In the genomic region with DNA sequence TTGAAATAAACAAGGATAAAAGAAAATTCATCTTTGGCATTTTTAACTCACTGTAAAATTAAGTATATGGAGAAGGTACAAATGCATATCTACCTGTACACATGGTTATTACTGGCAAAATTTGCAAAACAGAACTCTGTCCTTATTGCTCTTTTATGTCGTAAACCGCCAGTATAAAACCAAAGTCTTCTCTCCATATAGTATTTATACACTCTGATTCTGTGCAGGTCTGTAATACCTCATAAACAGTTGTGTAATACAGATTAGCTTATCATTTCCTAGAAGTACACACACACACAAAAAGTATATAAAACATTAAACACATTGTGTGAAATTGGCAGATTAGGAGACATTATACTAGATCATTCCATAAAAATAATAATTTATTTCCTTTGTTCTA, we compare ENCODE assay signal across 22 cellular contexts.
DNase-seq lines count a peak whose midpoint lies in the region; ATAC-seq, FAIRE-seq and TF ChIP-seq lines count a peak whose summit lies in the region.
"Had no signal": no experiment of that assay in that cellular context is flagged by ENCODE, and none has a peak within 500 bp of the region (broad histone marks: within the 10 kb centered on the region; RNA-seq: fewer than 3 reads in every experiment).

No MANE protein-coding gene starts in this region.

- CTCF ChIA-PET in Calu3 (lab: Charles Lee) = no interaction called here

- H3K4me3 ChIP-seq in small intestine (ENCODE audit: low read depth in 1 of 2, low read length in 2 of 2) (no peak overlapping the region), esophagus squamous epithelium (no peak overlapping the region)
- H3K4me3 ChIP-seq: BLaER1 had no signal

- peaks cover 0 to 3% of the 10 kb centered on the region in 2 donors for H3K4me1 ChIP-seq in small intestine (ENCODE audit: control insufficient read depth in 2 of 2, insufficient read depth in 1 of 2, low read depth in 1 of 2, low read length in 1 of 2)
- no peaks in the 10 kb centered on the region for H3K4me1 ChIP-seq in esophagus squamous epithelium
- H3K4me1 ChIP-seq: BE2C, BLaER1, Caco-2 had no signal

- peak; percentile 98 for ATAC-seq in left colon

- no TSS peak for BruUV-seq in Calu3 (replicated peaks; lab: Mats Ljungman, UMichigan)

- no peaks in the 10 kb centered on the region for H3K9me3 Mint-ChIP-seq in Calu3 (ENCODE audit: low read depth, unreplicated experiment)

- DNase-seq in left colon (no peak), small intestine (peak; percentile 56), Calu3 (no peak), esophagus squamous epithelium (lab: John Stamatoyannopoulos, UW) (no peak), DMS53 (lab: John Stamatoyannopoulos, UW) (no peak)
- DNase-seq: 8988T; ACHN; BE2C; C1 segment of cervical spinal cord; Caco-2; CD4-positive, alpha-beta memory T cell; CD4-positive, CD25-positive, alpha-beta regulatory T cell; CD8-positive, alpha-beta memory T cell; DMS 273 treated with DMSO at 0.1 percent for 48 hours; DMS153; GF-D8 had no signal

- no peak overlapping the region for H3K27ac Mint-ChIP-seq in Calu3 (ENCODE audit: unreplicated experiment)
- H3K27ac Mint-ChIP-seq: CD14-positive monocyte; CD4-positive, alpha-beta memory T cell; CD4-positive, CD25-positive, alpha-beta regulatory T cell; CD8-positive, alpha-beta memory T cell had no signal

- H3K4me3 Mint-ChIP-seq in Calu3 (ENCODE audit: low read depth, unreplicated experiment) = no peak overlapping the region
- H3K4me3 Mint-ChIP-seq: CD14-positive monocyte; CD4-positive, alpha-beta memory T cell; CD4-positive, CD25-positive, alpha-beta regulatory T cell; CD8-positive, alpha-beta memory T cell had no signal

- H3K27me3 Mint-ChIP-seq in Calu3 (ENCODE audit: unreplicated experiment) = no peaks in the 10 kb centered on the region
- H3K27me3 Mint-ChIP-seq: CD4-positive, alpha-beta memory T cell; CD4-positive, CD25-positive, alpha-beta regulatory T cell; CD8-positive, alpha-beta memory T cell had no signal

- H3K36me3 ChIP-seq in small intestine (ENCODE audit: control insufficient read depth in 2 of 2, insufficient read depth in 2 of 2, low read length in 2 of 2) (no peaks in the 10 kb centered on the region), esophagus squamous epithelium (no peaks in the 10 kb centered on the region)
- H3K36me3 ChIP-seq: BE2C, BLaER1 had no signal

- no peak for TF ChIP-seq CTCF in Calu3 (IDR thresholded peaks at IDR 0.05; ENCODE audit: unreplicated experiment)
- TF ChIP-seq CTCF in esophagus squamous epithelium (IDR thresholded peaks at IDR 0.05) = no peak

- H3K4me1 Mint-ChIP-seq in Calu3 (ENCODE audit: low read depth, unreplicated experiment) = no peaks in the 10 kb centered on the region
- H3K4me1 Mint-ChIP-seq: CD14-positive monocyte; CD4-positive, alpha-beta memory T cell; CD4-positive, CD25-positive, alpha-beta regulatory T cell; CD8-positive, alpha-beta memory T cell had no signal

- H3K9me3 ChIP-seq in small intestine (ENCODE audit: control insufficient read depth, low read depth) (no peaks in the 10 kb centered on the region), esophagus squamous epithelium (no peaks in the 10 kb centered on the region)
- H3K9me3 ChIP-seq: BE2C had no signal

- no peaks in the 10 kb centered on the region for H3K36me3 Mint-ChIP-seq in Calu3 (ENCODE audit: insufficient read depth, unreplicated experiment)
- H3K36me3 Mint-ChIP-seq: CD14-positive monocyte; CD4-positive, alpha-beta memory T cell; CD4-positive, CD25-positive, alpha-beta regulatory T cell; CD8-positive, alpha-beta memory T cell had no signal

- TF ChIP-seq POLR2A in esophagus squamous epithelium (IDR thresholded peaks at IDR 0.05) = no peak

- H3K27ac ChIP-seq in small intestine (ENCODE audit: low read depth in 1 of 2, low read length in 1 of 2) (no peak overlapping the region), esophagus squamous epithelium (no peak overlapping the region)
- H3K27ac ChIP-seq: BLaER1 had no signal

- FAIRE-seq in small intestine (lab: Jason Lieb, UNC) = no peak
- FAIRE-seq: A204.1, G401.6, GM12891, GM19239 had no signal

- H3K27me3 ChIP-seq in small intestine (ENCODE audit: control insufficient read depth in 2 of 2, insufficient read depth in 2 of 2, low read length in 2 of 2) (no peaks in the 10 kb centered on the region), esophagus squamous epithelium (no peaks in the 10 kb centered on the region)
- H3K27me3 ChIP-seq: BE2C, BLaER1 had no signal

- intact Hi-C loops in left colon (cut with DNase I, micrococcal nuclease) (no loop called here), Calu3 (cut with micrococcal nuclease; ENCODE audit: unreplicated experiment) (no loop called here), esophagus squamous epithelium (cut with DNase I) (no loop called here)

- WGBS in small intestine, 3 donors = 19 to 67% (median 49%) methylated on average over 2 of the region's 2 CpGs
- WGBS in esophagus squamous epithelium, 2 donors = 87 to 100% methylated on average over 2 of the region's 2 CpGs
